2 cellular contexts compared by ENCODE assay signal in genomic region chr10:102720337-102720736, GRCh38.
TF ChIP-seq lines count a peak whose summit lies in the region.

No MANE protein-coding gene starts in this region.

TF ChIP-seq in HEK293, 187 proteins besides CTCF, POLR2A, EP300 and RAD21:
- TF ChIP-seq ZNF335 (tag by site-specific recombination; conservative IDR thresholded peaks at IDR 0.05) (no peak), ZNF121 (tag by site-specific recombination; IDR thresholded peaks at IDR 0.05) (peak; percentile 90), ZNF362 (tag by site-specific recombination; IDR thresholded peaks at IDR 0.05) (0 out of 2 replicates have a peak, but pooled peaks have one; percentile 59)

TF ChIP-seq in HepG2, 621 proteins besides CTCF, POLR2A, EP300 and RAD21:
- TF ChIP-seq TCF7 (IDR thresholded peaks at IDR 0.05; ENCODE audit: low read depth) (no peak), SUZ12 (IDR thresholded peaks at IDR 0.05; ENCODE audit: low read depth, low read length) (no peak), ZNF121 (CRISPR knock-in tag; IDR thresholded peaks at IDR 0.05) (peak; percentile 49; the same call in 1 of the 2 replicates), NAIF1 (CRISPR knock-in tag; IDR thresholded peaks at IDR 0.05; ENCODE audit: borderline replicate concordance) (no peak), NFATC3 (CRISPR knock-in tag; IDR thresholded peaks at IDR 0.05) (no peak), ZNF770 (CRISPR knock-in tag; IDR thresholded peaks at IDR 0.05) (peak; percentile 37; the same call in 1 of the 2 replicates), ARID2 (CRISPR knock-in tag; IDR thresholded peaks at IDR 0.05; ENCODE audit: borderline replicate concordance) (no peak), ZNF138 (CRISPR knock-in tag; IDR thresholded peaks at IDR 0.05; ENCODE audit: low read depth) (no peak), CREB1 (IDR thresholded peaks at IDR 0.05) (no peak), CREB1 (CRISPR knock-in tag; IDR thresholded peaks at IDR 0.05) (no peak), NCOA1 (CRISPR knock-in tag; IDR thresholded peaks at IDR 0.05) (no peak), HNRNPL (IDR thresholded peaks at IDR 0.05; ENCODE audit: low read depth, low read length) (no peak), MYPOP (CRISPR knock-in tag; IDR thresholded peaks at IDR 0.05) (no peak), MNT (IDR thresholded peaks at IDR 0.05) (no peak), CHD2 (IDR thresholded peaks at IDR 0.05; ENCODE audit: low read depth, low read length) (no peak)
